In genomic region chr18:36758623-36759022, GRCh38 we compare ENCODE assay signal across 17 cellular contexts.
DNase-seq lines count a peak whose midpoint lies in the region; ATAC-seq and TF ChIP-seq lines count a peak whose summit lies in the region.
"Had no signal": no experiment of that assay in that cellular context is flagged by ENCODE, and none has a peak within 500 bp of the region (broad histone marks: within the 10 kb centered on the region; RNA-seq: fewer than 3 reads in every experiment).

No MANE protein-coding gene starts in this region.

- H2BK5ac ChIP-seq in mesendoderm (ENCODE audit: low read length), result no peak overlapping the region

- no CpG with 5 or more reads among the region's 10 CpGs for WGBS in mesendoderm (ENCODE audit: extremely low coverage, insufficient coverage, low lambda C conversion rate)

- no peak overlapping the region for H3K27ac Mint-ChIP-seq in stimulated activated naive B cell treated with anti-CD40 and anti-IgM and Interleukin-4, amounts not matched to agents 10 μg/mL and 1 μg/mL and 100 μg/mL, for 72 hours
- H3K27ac Mint-ChIP-seq: CD14-positive monocyte had no signal

- no peaks in the 10 kb centered on the region for H3K36me3 ChIP-seq in BLaER1
- no peaks in the 10 kb centered on the region for H3K36me3 ChIP-seq in mesendoderm (ENCODE audit: control insufficient read depth, insufficient read depth, low read length)
- H3K36me3 ChIP-seq: MG63 had no signal

- H3K4ac ChIP-seq in mesendoderm (ENCODE audit: low read depth, low read length), result no peak overlapping the region

- no peaks in the 10 kb centered on the region for H4K20me1 ChIP-seq in BLaER1

- no peak overlapping the region for H3K4me3 ChIP-seq in BLaER1
- H3K4me3 ChIP-seq in mesendoderm (ENCODE audit: low read length), result no peak overlapping the region
- H3K4me3 ChIP-seq: K562, MG63 had no signal

- H4K8ac ChIP-seq in mesendoderm (ENCODE audit: low read depth, low read length), result no peak overlapping the region

- no peak overlapping the region for H2AK5ac ChIP-seq in mesendoderm (ENCODE audit: low read length)

- H3K4me1 ChIP-seq in BLaER1 (peaks cover 20% of the 10 kb centered on the region), mesendoderm (ENCODE audit: control insufficient read depth, low read depth, low read length) (no peaks in the 10 kb centered on the region)

- H3K4me1 Mint-ChIP-seq in stimulated activated naive B cell treated with anti-CD40 and anti-IgM and Interleukin-4, amounts not matched to agents 10 μg/mL and 1 μg/mL and 100 μg/mL, for 72 hours, result peaks cover 0 to 5% of the 10 kb centered on the region in 2 donors
- H3K4me1 Mint-ChIP-seq: CD14-positive monocyte had no signal

- H3K27me3 ChIP-seq in BLaER1, result no peaks in the 10 kb centered on the region
- no peaks in the 10 kb centered on the region for H3K27me3 ChIP-seq in mesendoderm (ENCODE audit: insufficient read depth, low read length, poor library complexity)
- H3K27me3 ChIP-seq: MG63 had no signal

- no peak for TF ChIP-seq CTCF in VCaP (conservative IDR thresholded peaks at IDR 0.05)

- H3K79me1 ChIP-seq in mesendoderm (ENCODE audit: low read length), result no peaks in the 10 kb centered on the region

- peaks cover 4% of the 10 kb centered on the region in 2 donors for H3K9me3 Mint-ChIP-seq in stimulated activated naive B cell treated with anti-CD40 and anti-IgM and Interleukin-4, amounts not matched to agents 10 μg/mL and 1 μg/mL and 100 μg/mL, for 72 hours

- H3K27ac ChIP-seq in BLaER1, result 0 out of 2 replicates have a peak overlapping the region, but pooled peaks have one; percentile 44
- peak overlapping the region; percentile 18; the same call in 1 of the 2 replicates for H3K27ac ChIP-seq in VCaP
- no peak overlapping the region for H3K27ac ChIP-seq in mesendoderm (ENCODE audit: low read depth, low read length)

- H3K27me3 Mint-ChIP-seq in stimulated activated naive B cell treated with anti-CD40 and anti-IgM and Interleukin-4, amounts not matched to agents 10 μg/mL and 1 μg/mL and 100 μg/mL, for 72 hours, result peaks cover 5 to 6% of the 10 kb centered on the region in 2 donors

- no peak overlapping the region for H3K4me3 Mint-ChIP-seq in stimulated activated naive B cell treated with anti-CD40 and anti-IgM and Interleukin-4, amounts not matched to agents 10 μg/mL and 1 μg/mL and 100 μg/mL, for 72 hours
- H3K4me3 Mint-ChIP-seq: CD14-positive monocyte had no signal

- no peak overlapping the region for H2BK120ac ChIP-seq in mesendoderm (ENCODE audit: low read depth, low read length)

- no peaks in the 10 kb centered on the region for H3K36me3 Mint-ChIP-seq in stimulated activated naive B cell treated with anti-CD40 and anti-IgM and Interleukin-4, amounts not matched to agents 10 μg/mL and 1 μg/mL and 100 μg/mL, for 72 hours
- H3K36me3 Mint-ChIP-seq: CD14-positive monocyte had no signal

- H3K4me2 ChIP-seq in BLaER1 (no peak overlapping the region), mesendoderm (ENCODE audit: low read length) (no peak overlapping the region)

- no peak overlapping the region for H2BK15ac ChIP-seq in mesendoderm (replicated peaks; ENCODE audit: low read depth)

- no peak for ATAC-seq in stimulated activated naive B cell treated with anti-CD40 and anti-IgM and Interleukin-4, amounts not matched to agents 10 μg/mL and 1 μg/mL and 100 μg/mL, for 72 hours (replicated peaks)
- ATAC-seq: K562 had no signal

- no peak overlapping the region for H3K23ac ChIP-seq in mesendoderm (ENCODE audit: low read length)

- H3K56ac ChIP-seq in mesendoderm (ENCODE audit: low read length), result no peak overlapping the region

- DNase-seq in AG08395 (ENCODE audit: low spot score) (peak; percentile 32), mesenteric fat pad (ENCODE audit: low spot score) (peak; percentile 76), mesendoderm (no peak), SHP77 treated with DMSO at 0.1 percent for 48 hours (lab: John Stamatoyannopoulos, UW) (no peak), OCI-M1 (lab: John Stamatoyannopoulos, UW) (no peak)
- no peak for DNase-seq in stimulated activated naive B cell treated with anti-CD40 and anti-IgM and Interleukin-4, amounts not matched to agents 10 μg/mL and 1 μg/mL and 100 μg/mL, for 72 hours
- DNase-seq: AML-193, GDM1, MG63, NCI-H1417, NCI-H187, NCI-H446 treated with DMSO at 0.1 percent for 48 hours, NCI-H526 treated with DMSO at 0.1 percent for 48 hours had no signal

- no peak overlapping the region for H3K18ac ChIP-seq in mesendoderm (ENCODE audit: low read length)

- H3K9ac ChIP-seq in BLaER1 (no peak overlapping the region), mesendoderm (ENCODE audit: low read length) (no peak overlapping the region)

- no peaks in the 10 kb centered on the region for H3K79me2 ChIP-seq in mesendoderm (ENCODE audit: control insufficient read depth, insufficient read depth, low read length)

- no peak overlapping the region for H4K5ac ChIP-seq in mesendoderm (ENCODE audit: low read length)

- H3K9me3 ChIP-seq in BLaER1, result 0 out of 2 replicates have a peak, but pooled peaks cover 7% of the 10 kb centered on the region
- H3K9me3 ChIP-seq: MG63 had no signal

Comparison
In these comparisons a context has a peak if more than half of its experiments do, and no peak if none do; other contexts are left out.
1. DNase-seq: peak in AG08395 (single experiment) and mesenteric fat pad (single experiment); none in mesendoderm (single experiment), SHP77 treated with DMSO at 0.1 percent for 48 hours (single experiment), stimulated activated naive B cell treated with anti-CD40 and anti-IgM and Interleukin-4, amounts not matched to agents 10 μg/mL and 1 μg/mL and 100 μg/mL, for 72 hours (single experiment) and OCI-M1 (single experiment).